ENCODE assay signal across 11 cellular contexts in genomic region chr16:66207139-66207863, GRCh38.
DNase-seq lines count a peak whose midpoint lies in the region; ATAC-seq and TF ChIP-seq lines count a peak whose summit lies in the region.
"Had no signal": no experiment of that assay in that cellular context is flagged by ENCODE, and none has a peak within 500 bp of the region (broad histone marks: within the 10 kb centered on the region; RNA-seq: fewer than 3 reads in every experiment).

No MANE protein-coding gene starts in this region.

- no peaks in the 10 kb centered on the region for H3K36me3 Mint-ChIP-seq in activated naive CD4-positive, alpha-beta T cell treated with anti-CD3 and anti-CD28 coated beads, Interleukin-2, amount 10 ng/mL, durations not matched to agents 7 days and 5 days

- peaks cover 10% of the 10 kb centered on the region for H3K27me3 Mint-ChIP-seq in activated naive CD4-positive, alpha-beta T cell treated with anti-CD3 and anti-CD28 coated beads, Interleukin-2, amount 10 ng/mL, durations not matched to agents 7 days and 5 days

- no peaks in the 10 kb centered on the region for H3K4me1 ChIP-seq in left ventricle myocardium inferior
- H3K4me1 ChIP-seq in upper lobe of left lung = peaks cover 0 to 9% (median 3%) of the 10 kb centered on the region in 4 donors

- 66 to 78% methylated on average over 10 of the region's 10 CpGs for WGBS in upper lobe of left lung, 2 donors

- H3K27ac ChIP-seq in left ventricle myocardium inferior (replicated peaks) = peak overlapping the region; percentile 30
- peak overlapping the region; percentile 42 to 78 (median 48) for H3K27ac ChIP-seq in upper lobe of left lung

- no peak overlapping the region for H3K4me3 Mint-ChIP-seq in activated naive CD4-positive, alpha-beta T cell treated with anti-CD3 and anti-CD28 coated beads, Interleukin-2, amount 10 ng/mL, durations not matched to agents 7 days and 5 days

- peak; percentile 32 to 72 for ATAC-seq in upper lobe of left lung (ENCODE audit: low FRiP score in 2 of 2)
- no peak for ATAC-seq in HG03025 (IDR thresholded peaks at IDR 0.05; ENCODE audit: low FRiP score, unreplicated experiment)

- DNase-seq in activated naive CD4-positive, alpha-beta T cell treated with anti-CD3 and anti-CD28 coated beads, Interleukin-2, amount 10 ng/mL, durations not matched to agents 7 days and 5 days = no peak
- no peak for DNase-seq in activated naive CD4-positive, alpha-beta T cell treated with Interleukin-2 at 50 U/mL for 16 hours
- DNase-seq in OCI-M1 (lab: John Stamatoyannopoulos, UW) (peak; percentile 2), left ventricle myocardium inferior (no peak), upper lobe of left lung (peak in 1 of 2 donors; percentile 45), H4 (ENCODE audit: low spot score) (no peak), epidermal melanocyte (ENCODE audit: insufficient read length, low spot score) (no peak)
- DNase-seq: effector CD8-positive, alpha-beta T cell; NCI-H187 treated with DMSO at 0.1 percent for 48 hours; small intestine had no signal

- no peaks in the 10 kb centered on the region for H3K9me3 Mint-ChIP-seq in activated naive CD4-positive, alpha-beta T cell treated with anti-CD3 and anti-CD28 coated beads, Interleukin-2, amount 10 ng/mL, durations not matched to agents 7 days and 5 days

- H3K27ac Mint-ChIP-seq in activated naive CD4-positive, alpha-beta T cell treated with anti-CD3 and anti-CD28 coated beads, Interleukin-2, amount 10 ng/mL, durations not matched to agents 7 days and 5 days = peak overlapping the region; percentile 60

- TF ChIP-seq EP300 in upper lobe of left lung (IDR thresholded peaks at IDR 0.05) = no peak

- no peak for TF ChIP-seq CTCF in left ventricle myocardium inferior (IDR thresholded peaks at IDR 0.05; ENCODE audit: borderline replicate concordance)
- no peak for TF ChIP-seq CTCF in upper lobe of left lung (IDR thresholded peaks at IDR 0.05)

- intact Hi-C loops in left ventricle myocardium inferior (cut with micrococcal nuclease) = no loop called here

- no peak overlapping the region for H3K4me3 ChIP-seq in left ventricle myocardium inferior
- H3K4me3 ChIP-seq in upper lobe of left lung = no peak overlapping the region

- no peaks in the 10 kb centered on the region for H3K4me1 Mint-ChIP-seq in activated naive CD4-positive, alpha-beta T cell treated with anti-CD3 and anti-CD28 coated beads, Interleukin-2, amount 10 ng/mL, durations not matched to agents 7 days and 5 days

- no peaks in the 10 kb centered on the region for H3K36me3 ChIP-seq in left ventricle myocardium inferior
- no peaks in the 10 kb centered on the region for H3K36me3 ChIP-seq in upper lobe of left lung

- H3K9me3 ChIP-seq in left ventricle myocardium inferior (replicated peaks) (no peaks in the 10 kb centered on the region), upper lobe of left lung (no peaks in the 10 kb centered on the region)

- no peak for TF ChIP-seq POLR2A in upper lobe of left lung (IDR thresholded peaks at IDR 0.05)

- CTCF ChIA-PET in activated naive CD4-positive, alpha-beta T cell treated with anti-CD3 and anti-CD28 coated beads, Interleukin-2, amount 10 ng/mL, durations not matched to agents 7 days and 5 days (lab: Charles Lee) = no interaction called here

- peaks cover 3% of the 10 kb centered on the region for H3K27me3 ChIP-seq in left ventricle myocardium inferior (ENCODE audit: low read depth)
- H3K27me3 ChIP-seq in upper lobe of left lung = no peaks in the 10 kb centered on the region
